In genomic region chr11:44792171-44792570, GRCh38 we compare ENCODE assay signal across 21 cellular contexts.
A peak's percentile ranks its signal among the peaks of the same experiment; 100 is the strongest.
DNase-seq lines count a peak whose midpoint lies in the region; ATAC-seq, FAIRE-seq and TF ChIP-seq lines count a peak whose summit lies in the region.
"Had no signal": no experiment of that assay in that cellular context is flagged by ENCODE, and none has a peak within 500 bp of the region (broad histone marks: within the 10 kb centered on the region; RNA-seq: fewer than 3 reads in every experiment).

No MANE protein-coding gene starts in this region.

- CTCF ChIA-PET in K562 (lab: Yijun Ruan, JAX; ENCODE audit: low intra/inter-chr PET ratio) = no interaction called here

- no TSS peak for BruUV-seq in K562 (replicated peaks; lab: Mats Ljungman, UMichigan)

- H3K4me3 Mint-ChIP-seq in chondrocyte (ENCODE audit: unreplicated experiment) = no peak overlapping the region
- peak overlapping the region; percentile 60 for H3K4me3 Mint-ChIP-seq in glutamatergic neuron (ENCODE audit: unreplicated experiment)
- no peak overlapping the region for H3K4me3 Mint-ChIP-seq in neural progenitor cell
- H3K4me3 Mint-ChIP-seq: CD4-positive, alpha-beta memory T cell had no signal

- POLR2A ChIA-PET in K562 (lab: Yijun Ruan, JAX) = interaction anchor here (0.6 to 1.6 kb wide), 2 partner anchors 11 to 30 kb away, joined by 3 to 5 read pairs; no protein-coding TSS in a partner anchor

- H3K4me2 ChIP-seq in K562 (ENCODE audit: insufficient read depth, low read length) (no peak overlapping the region), neural progenitor cell (no peak overlapping the region)
- H3K4me2 ChIP-seq: KMS-11 had no signal

- TF ChIP-seq CTCF in K562 (IDR thresholded peaks at IDR 0.05 in 2 of 3, conservative IDR thresholded peaks at IDR 0.05 in 1 of 3; ENCODE audit: insufficient read depth in 2 of 3, low read depth in 1 of 3, low read length in 3 of 3) = no peak
- TF ChIP-seq CTCF in chondrocyte (IDR thresholded peaks at IDR 0.05) = no peak
- no peak for TF ChIP-seq CTCF in glutamatergic neuron (IDR thresholded peaks at IDR 0.05; ENCODE audit: partially characterized antibody, unreplicated experiment)
- TF ChIP-seq CTCF in neural progenitor cell (IDR thresholded peaks at IDR 0.05) = no peak

- intact Hi-C loops in K562 (cut with micrococcal nuclease) = no loop called here

- H3K4me1 ChIP-seq in K562 (replicated peaks in 1 of 2; ENCODE audit: control insufficient read depth in 2 of 2, insufficient read depth in 2 of 2, low read length in 2 of 2) (no peaks in the 10 kb centered on the region; a peak in 2 of 5 replicates), neural progenitor cell (peaks cover 21% of the 10 kb centered on the region)

- H3K9me1 ChIP-seq in K562 (ENCODE audit: control insufficient read depth, insufficient read depth, low read length) = no peaks in the 10 kb centered on the region

- no peak for TF ChIP-seq RAD21 in K562 (CRISPR knock-in tag; conservative IDR thresholded peaks at IDR 0.05 in 1 of 2, IDR thresholded peaks at IDR 0.05 in 1 of 2)

- no peak for ATAC-seq in K562
- ATAC-seq in HG02885 (IDR thresholded peaks at IDR 0.05; ENCODE audit: poor library complexity, unreplicated experiment) = no peak
- no peak for ATAC-seq in HG03432 (IDR thresholded peaks at IDR 0.05; ENCODE audit: unreplicated experiment)
- ATAC-seq: PC-3 had no signal

- H4K20me1 ChIP-seq in K562 (replicated peaks; ENCODE audit: control insufficient read depth, insufficient read depth, low read length) = no peaks in the 10 kb centered on the region
- H4K20me1 ChIP-seq in neural progenitor cell (ENCODE audit: low read depth) = peaks cover 90% of the 10 kb centered on the region

- no peak for FAIRE-seq in K562 (lab: Jason Lieb, UNC)
- FAIRE-seq in GM19239 (lab: Jason Lieb, UNC) = no peak

- peaks cover 21% of the 10 kb centered on the region for H3K4me1 Mint-ChIP-seq in chondrocyte (ENCODE audit: low read depth)
- peaks cover 37% of the 10 kb centered on the region for H3K4me1 Mint-ChIP-seq in glutamatergic neuron (ENCODE audit: low read depth, unreplicated experiment)
- peaks cover 85% of the 10 kb centered on the region for H3K4me1 Mint-ChIP-seq in neural progenitor cell

- 19% methylated on average over 8 of the region's 8 CpGs for WGBS in K562 (ENCODE audit: insufficient coverage, low coverage, missing lambda C conversion rate)

- in situ Hi-C loops in K562 (cut with MboI) = no loop called here

- no peak overlapping the region for H3K27ac Mint-ChIP-seq in chondrocyte (ENCODE audit: unreplicated experiment)
- H3K27ac Mint-ChIP-seq in glutamatergic neuron (ENCODE audit: unreplicated experiment) = peak overlapping the region; percentile 83
- peak overlapping the region; percentile 96 for H3K27ac Mint-ChIP-seq in neural progenitor cell

- H3K27me3 ChIP-seq in K562 (ENCODE audit: control insufficient read depth in 2 of 2, insufficient read depth in 2 of 2, low read length in 2 of 2) (peaks cover 7 to 59% of the 10 kb centered on the region in 2 experiments; a peak in 4 of 5 replicates), neural progenitor cell (no peaks in the 10 kb centered on the region)
- H3K27me3 ChIP-seq: SJCRH30 had no signal

- DNase-seq in K562 (ENCODE audit: extremely low read depth in 1 of 4, low spot score in 3 of 4) (no peak), chondrocyte (ENCODE audit: low spot score) (peak; percentile 75), glutamatergic neuron (peak; percentile 50), neural progenitor cell (ENCODE audit: low spot score) (no peak), SIG-M5 treated with dmso at 0.1 percent for 504 hours (lab: John Stamatoyannopoulos, UW; ENCODE audit: unreplicated experiment) (no peak), GM19239 (ENCODE audit: insufficient read length, low spot score) (no peak)
- DNase-seq: CD4-positive, alpha-beta memory T cell; COR-L47; DMS53; H7; IMR-90; MM.1S; NCI-H2029; NCI-H446; NCI-H524 treated with DMSO at 0.1 percent for 48 hours; NCI-H774; PC-3; SJCRH30 had no signal

- H3K9me3 Mint-ChIP-seq in chondrocyte (ENCODE audit: low read depth) = no peaks in the 10 kb centered on the region
- H3K9me3 Mint-ChIP-seq in glutamatergic neuron (ENCODE audit: unreplicated experiment) = peaks cover 9% of the 10 kb centered on the region
- no peaks in the 10 kb centered on the region for H3K9me3 Mint-ChIP-seq in neural progenitor cell
- H3K9me3 Mint-ChIP-seq: CD4-positive, alpha-beta memory T cell had no signal

- no peaks in the 10 kb centered on the region for H3K9me3 ChIP-seq in K562 (replicated peaks; ENCODE audit: control insufficient read depth, insufficient read depth, low read depth, low read length)
- no peaks in the 10 kb centered on the region for H3K9me3 ChIP-seq in neural progenitor cell (ENCODE audit: low read depth)
- H3K9me3 ChIP-seq: SJCRH30 had no signal

- H3K4me3 ChIP-seq in K562 (no peak overlapping the region), neural progenitor cell (no peak overlapping the region)
- H3K4me3 ChIP-seq: SJCRH30 had no signal

- no peak overlapping the region for H3K27ac ChIP-seq in K562 (ENCODE audit: extremely low read depth, low read depth, low read length)
- H3K27ac ChIP-seq in neural progenitor cell = no peak overlapping the region
- H3K27ac ChIP-seq: KMS-11, SJCRH30 had no signal

- TF ChIP-seq POLR2A in K562 (conservative IDR thresholded peaks at IDR 0.05) = no peak

- peaks cover 39% of the 10 kb centered on the region for H3K27me3 Mint-ChIP-seq in chondrocyte (ENCODE audit: low read depth)
- H3K27me3 Mint-ChIP-seq in glutamatergic neuron (ENCODE audit: unreplicated experiment) = peaks cover 12% of the 10 kb centered on the region
- H3K27me3 Mint-ChIP-seq in neural progenitor cell (ENCODE audit: insufficient read depth, low read depth) = peaks cover 10% of the 10 kb centered on the region
- H3K27me3 Mint-ChIP-seq: CD4-positive, alpha-beta memory T cell had no signal

- H3F3A ChIP-seq in neural progenitor cell (ENCODE audit: low read depth) = peaks cover 30% of the 10 kb centered on the region

- no peaks in the 10 kb centered on the region for H3K36me3 Mint-ChIP-seq in chondrocyte (ENCODE audit: low read depth)
- H3K36me3 Mint-ChIP-seq in glutamatergic neuron (ENCODE audit: unreplicated experiment) = no peaks in the 10 kb centered on the region
- no peaks in the 10 kb centered on the region for H3K36me3 Mint-ChIP-seq in neural progenitor cell

- H3K36me3 ChIP-seq in K562 (ENCODE audit: control insufficient read depth, insufficient read depth, low read length) (no peaks in the 10 kb centered on the region), neural progenitor cell (no peaks in the 10 kb centered on the region)
- H3K36me3 ChIP-seq: SJCRH30 had no signal

- no peak for TF ChIP-seq EP300 in K562 (IDR thresholded peaks at IDR 0.05; ENCODE audit: low read length)

- H3K79me2 ChIP-seq in K562 (ENCODE audit: control insufficient read depth, insufficient read depth, low read length) = no peaks in the 10 kb centered on the region
- H3K79me2 ChIP-seq in neural progenitor cell (ENCODE audit: low read depth) = no peaks in the 10 kb centered on the region

- 0 out of 4 replicates have a peak overlapping the region, but pooled peaks of 1 of the 2 experiments have one; percentile 45 for H3K9ac ChIP-seq in K562 (ENCODE audit: insufficient read depth in 1 of 2, low read depth in 2 of 2, low read length in 2 of 2)
- H3K9ac ChIP-seq in neural progenitor cell = no peak overlapping the region
- H3K9ac ChIP-seq: KMS-11 had no signal

- H2AFZ ChIP-seq in K562 (ENCODE audit: low read depth, low read length) (no peak overlapping the region), neural progenitor cell (replicated peaks) (no peak overlapping the region)

TF ChIP-seq in K562, 482 proteins besides CTCF, POLR2A, EP300 and RAD21:
- TF ChIP-seq BRCA1 (IDR thresholded peaks at IDR 0.05) (no peak), BRCA1 (CRISPR knock-in tag; IDR thresholded peaks at IDR 0.05) (no peak), ZKSCAN1 (IDR thresholded peaks at IDR 0.05; ENCODE audit: low read depth, low read length) (0 out of 2 replicates have a peak, but pooled peaks have one; percentile 30)

Comparison
In these comparisons a context has a peak if more than half of its experiments do, and no peak if none do; other contexts are left out.
1. DNase-seq: peak in chondrocyte (single experiment) and glutamatergic neuron (single experiment); none in K562 (0 of 4), neural progenitor cell (single experiment), SIG-M5 treated with dmso at 0.1 percent for 504 hours (single experiment) and GM19239 (single experiment).